24 cellular contexts compared by ENCODE assay signal in genomic region chr10:104577171-104577570, GRCh38.
"Had no signal": no experiment of that assay in that cellular context is flagged by ENCODE, and none has a peak within 500 bp of the region (broad histone marks: within the 10 kb centered on the region; RNA-seq: fewer than 3 reads in every experiment).

No MANE protein-coding gene starts in this region.

- DNase-seq: activated CD4-positive, alpha-beta T cell treated with anti-CD3 and anti-CD28 coated beads for 36 hours; activated CD8-positive, alpha-beta T cell treated with anti-CD3 and anti-CD28 coated beads for 36 hours; activated effector memory CD4-positive, alpha-beta T cell treated with anti-CD3 and anti-CD28 coated beads, Interleukin-2, amount 50 U/mL, for 16 hours; activated naive CD4-positive, alpha-beta T cell treated with Interleukin-2 at 50 U/mL for 16 hours; activated naive CD8-positive, alpha-beta T cell treated with anti-CD3 and anti-CD28 coated beads, Interleukin-2, amount 50 U/mL, for 24 hours; activated T-cell treated with anti-CD3 and anti-CD28 coated beads, Interleukin-2, amount 50 U/mL, for 4 hours; amniotic stem cell; body of pancreas; Karpas-422; MM.1S; NCI-H1105; NCI-H1436; NCI-H1694 treated with DMSO at 0.1 percent for 48 hours; NCI-H2029 treated with DMSO at 0.1 percent for 48 hours; NCI-H345; NCI-H510A; NCI-H526 treated with DMSO at 0.1 percent for 48 hours; PC-9; SIG-M5; T-cell; WERI-Rb-1 had no signal

- ATAC-seq: activated CD4-positive, alpha-beta T cell treated with anti-CD3 and anti-CD28 coated beads for 36 hours; activated CD8-positive, alpha-beta T cell treated with anti-CD3 and anti-CD28 coated beads for 36 hours; activated naive CD4-positive, alpha-beta T cell treated with anti-CD3 and anti-CD28 coated beads, Interleukin-2, amount 50 U/mL, for 72 hours; activated naive CD8-positive, alpha-beta T cell treated with anti-CD3 and anti-CD28 coated beads, Interleukin-2, amount 50 U/mL, for 24 hours; activated T-cell treated with anti-CD3 and anti-CD28 coated beads, Interleukin-2, amount 50 U/mL, for 4 hours; body of pancreas; T-cell had no signal

- H3K4me1 ChIP-seq: ascending aorta, body of pancreas had no signal

- H3K36me3 ChIP-seq: ascending aorta, WERI-Rb-1 had no signal

- H2AFZ ChIP-seq: PC-9 had no signal

- H3K4me3 ChIP-seq: ascending aorta, body of pancreas, PC-9, SK-N-MC had no signal

- H3K27me3 ChIP-seq: ascending aorta, body of pancreas had no signal

- H3K4me2 ChIP-seq: PC-9 had no signal

- H3K9me3 ChIP-seq: ascending aorta, body of pancreas had no signal

- H3K27ac ChIP-seq: ascending aorta, body of pancreas, PC-9, SK-N-MC, WERI-Rb-1 had no signal
